ENCODE assay signal across 8 cellular contexts in the genomic region with DNA sequence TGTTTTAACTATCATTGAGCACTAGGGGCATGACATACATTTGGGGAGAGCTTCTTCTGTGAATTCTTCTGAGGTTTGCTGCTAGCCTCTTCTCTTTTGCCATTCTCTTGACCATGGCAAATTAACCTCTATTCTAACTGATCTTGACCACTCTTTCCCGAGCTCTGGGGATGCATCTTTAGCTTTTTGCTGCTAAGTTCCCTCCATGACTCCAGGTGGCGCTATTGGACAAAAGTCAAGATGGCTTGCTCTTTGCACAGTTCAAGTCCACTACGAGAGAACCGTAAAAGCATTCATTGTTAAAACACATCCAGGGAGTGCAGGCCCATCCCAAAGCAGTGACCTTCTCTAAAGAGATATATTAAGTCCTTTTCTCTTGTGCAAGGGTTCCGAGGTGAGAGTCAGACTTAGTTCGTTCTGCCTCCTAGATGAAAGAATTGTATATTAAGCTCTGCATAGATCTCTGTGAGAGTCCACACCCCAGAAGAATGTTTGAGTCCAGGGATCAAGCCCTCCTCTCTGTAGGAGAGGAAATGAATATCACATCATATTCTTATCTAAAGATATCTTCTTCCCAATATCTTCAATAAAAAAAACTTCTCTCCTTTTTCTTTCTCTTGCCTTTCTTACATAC.
DNase-seq lines count a peak whose midpoint lies in the region; ATAC-seq and TF ChIP-seq lines count a peak whose summit lies in the region.

No MANE protein-coding gene starts in this region.

- TF ChIP-seq POLR2A in esophagus muscularis mucosa (IDR thresholded peaks at IDR 0.05; ENCODE audit: low read depth), result no peak

- WGBS in esophagus muscularis mucosa, result 30% methylated on average over 6 of the region's 6 CpGs

- no peaks in the 10 kb centered on the region for H3K27me3 Mint-ChIP-seq in progenitor cell of endocrine pancreas

- TF ChIP-seq EP300 in esophagus muscularis mucosa (IDR thresholded peaks at IDR 0.05), result no peak

- peak; percentile 48 for ATAC-seq in GM18870 (IDR thresholded peaks at IDR 0.05; ENCODE audit: unreplicated experiment)
- no peak for ATAC-seq in activated CD4-positive, CD25-positive, alpha-beta regulatory T cell treated with anti-CD3 and anti-CD28 coated beads, Interleukin-2, amount 50 U/mL, for 24 hours

- no peaks in the 10 kb centered on the region for H3K9me3 ChIP-seq in MG63
- H3K9me3 ChIP-seq in esophagus muscularis mucosa, result no peaks in the 10 kb centered on the region

- H3K36me3 ChIP-seq in MG63 (no peaks in the 10 kb centered on the region), esophagus muscularis mucosa (no peaks in the 10 kb centered on the region)

- DNase-seq in AG08396 (ENCODE audit: low spot score) (peak; percentile 20), MG63 (peak; percentile 66), RPMI7951 (ENCODE audit: low read depth) (peak; percentile 28), esophagus muscularis mucosa (ENCODE audit: extremely low spot score) (no peak), progenitor cell of endocrine pancreas (ENCODE audit: low spot score, unreplicated experiment) (peak; percentile 46)
- DNase-seq in activated T-cell treated with anti-CD3 and anti-CD28 coated beads, Interleukin-2, amount 50 U/mL, for 48 hours, result no peak

- H3K36me3 Mint-ChIP-seq in progenitor cell of endocrine pancreas (ENCODE audit: insufficient read depth), result no peaks in the 10 kb centered on the region

- H3K4me3 ChIP-seq in MG63 (no peak overlapping the region), esophagus muscularis mucosa (no peak overlapping the region)

- H3K27me3 ChIP-seq in MG63 (no peaks in the 10 kb centered on the region), esophagus muscularis mucosa (no peaks in the 10 kb centered on the region)

- H3K4me1 ChIP-seq in esophagus muscularis mucosa, result no peaks in the 10 kb centered on the region

- no peak overlapping the region for H3K27ac ChIP-seq in esophagus muscularis mucosa (replicated peaks in 1 of 4)

- TF ChIP-seq CTCF in esophagus muscularis mucosa (IDR thresholded peaks at IDR 0.05), result peak in 2 of 3 experiments; percentile 28 to 42
- peak; percentile 81 for TF ChIP-seq CTCF in progenitor cell of endocrine pancreas (IDR thresholded peaks at IDR 0.05; ENCODE audit: unreplicated experiment)

- no peak overlapping the region for H3K4me3 Mint-ChIP-seq in progenitor cell of endocrine pancreas (ENCODE audit: low read depth)

- peaks cover 3% of the 10 kb centered on the region for H3K9me3 Mint-ChIP-seq in progenitor cell of endocrine pancreas (ENCODE audit: low read depth)

- no peak overlapping the region for H3K27ac Mint-ChIP-seq in progenitor cell of endocrine pancreas

- intact Hi-C loops in esophagus muscularis mucosa (cut with DNase I), result no loop called here

- H3K4me1 Mint-ChIP-seq in progenitor cell of endocrine pancreas (ENCODE audit: low read depth), result no peaks in the 10 kb centered on the region

Comparison
In these comparisons a context has a peak if more than half of its experiments do, and no peak if none do; other contexts are left out.
1. DNase-seq: peak in AG08396 (single experiment), MG63 (single experiment), RPMI7951 (single experiment) and progenitor cell of endocrine pancreas (single experiment); none in esophagus muscularis mucosa (single experiment) and activated T-cell treated with anti-CD3 and anti-CD28 coated beads, Interleukin-2, amount 50 U/mL, for 48 hours (0 of 2).